In genomic region chr6:18265787-18266523, GRCh38 we compare ENCODE assay signal across 11 cellular contexts. TPM values are rescaled to one million over a fixed set of nuclear protein-coding genes. Genes with fewer than 3 reads are reported as not detected.
A peak's percentile ranks its signal among the peaks of the same experiment; 100 is the strongest.
DNase-seq lines count a peak whose midpoint lies in the region; ATAC-seq and TF ChIP-seq lines count a peak whose summit lies in the region.
"Had no signal": no experiment of that assay in that cellular context is flagged by ENCODE, and none has a peak within 500 bp of the region (broad histone marks: within the 10 kb centered on the region; RNA-seq: fewer than 3 reads in every experiment).

No MANE protein-coding gene starts in this region.

- H4K8ac ChIP-seq in IMR-90 (ENCODE audit: low read depth in 2 of 2, low read length in 2 of 2): peak overlapping the region in 1 of 2 experiments; percentile 35; a peak in 1 of 4 replicates

- H3K27ac ChIP-seq in IMR-90 (ENCODE audit: insufficient read depth, low read length) (no peak overlapping the region), colonic mucosa (no peak overlapping the region)

- H3K23ac ChIP-seq in IMR-90 (ENCODE audit: low read depth, low read length): no peak overlapping the region

- H2AFZ ChIP-seq in IMR-90 (replicated peaks; ENCODE audit: low read length, poor library complexity): peak overlapping the region; percentile 9

- H3K18ac ChIP-seq in IMR-90 (ENCODE audit: low read depth, low read length): no peak overlapping the region

- peak overlapping the region; percentile 54 for H2AK5ac ChIP-seq in IMR-90 (ENCODE audit: low read depth, low read length)

- peaks cover 19% of the 10 kb centered on the region for H3K36me3 Mint-ChIP-seq in T-helper 1 cell treated with Interleukin-12 subunit alpha and Interleukin-12 subunit beta and Interleukin-4 antibody, amounts not matched to agents 30 μg/mL and 1 μg/mL, for 36 hours (ENCODE audit: low read depth)
- peaks cover 35% of the 10 kb centered on the region for H3K36me3 Mint-ChIP-seq in activated naive CD8-positive, alpha-beta T cell treated with anti-CD3 and anti-CD28 coated beads, Interleukin-2, amount 50 U/mL, for 24 hours (ENCODE audit: low read depth)
- H3K36me3 Mint-ChIP-seq in nephron progenitor cell (ENCODE audit: low read depth): peaks cover 14% of the 10 kb centered on the region

- dilution Hi-C loops in IMR-90 (cut with HindIII; ENCODE audit: low sequenced_read_pairs, unreplicated experiment): no loop called here

- in situ Hi-C loops in IMR-90 (cut with MboI; ENCODE audit: low sequenced_read_pairs): no loop called here

- H3K4me1 ChIP-seq in IMR-90 (ENCODE audit: control insufficient read depth, insufficient read depth, low read length) (peaks cover 10% of the 10 kb centered on the region), colonic mucosa (peaks cover 3% of the 10 kb centered on the region)

- H3K4me1 Mint-ChIP-seq in T-helper 1 cell treated with Interleukin-12 subunit alpha and Interleukin-12 subunit beta and Interleukin-4 antibody, amounts not matched to agents 30 μg/mL and 1 μg/mL, for 36 hours (ENCODE audit: low read depth): peaks cover 28% of the 10 kb centered on the region
- peaks cover 30% of the 10 kb centered on the region for H3K4me1 Mint-ChIP-seq in activated naive CD8-positive, alpha-beta T cell treated with anti-CD3 and anti-CD28 coated beads, Interleukin-2, amount 50 U/mL, for 24 hours
- peaks cover 41% of the 10 kb centered on the region for H3K4me1 Mint-ChIP-seq in nephron progenitor cell

- no peak overlapping the region for H2AK9ac ChIP-seq in IMR-90 (replicated peaks; ENCODE audit: low read depth, low read length, poor library complexity)

- H3K56ac ChIP-seq in IMR-90 (ENCODE audit: extremely low read depth, insufficient read depth, low read length): no peak overlapping the region

- ATAC-seq in IMR-90 (ENCODE audit: low read depth): no peak
- no peak for ATAC-seq in activated naive CD8-positive, alpha-beta T cell treated with anti-CD3 and anti-CD28 coated beads, Interleukin-2, amount 50 U/mL, for 24 hours
- ATAC-seq in GM18873 (IDR thresholded peaks at IDR 0.05; ENCODE audit: low FRiP score, unreplicated experiment): no peak

- intact Hi-C loops in IMR-90 (cut with micrococcal nuclease) (loop anchor here (2.0 to 10.0 kb wide), 2 partner anchors 43 to 281 kb away; partner anchors contain the start of gene KIF13A), colonic mucosa (cut with DNase I) (no loop called here)

- H3K27me3 ChIP-seq in IMR-90 (ENCODE audit: control insufficient read depth, insufficient read depth, low read length) (no peaks in the 10 kb centered on the region; the same call in 1 of the 2 replicates), colonic mucosa (no peaks in the 10 kb centered on the region)
- H3K27me3 ChIP-seq: tibial artery had no signal

- no peaks in the 10 kb centered on the region for H3K9me3 Mint-ChIP-seq in T-helper 1 cell treated with Interleukin-12 subunit alpha and Interleukin-12 subunit beta and Interleukin-4 antibody, amounts not matched to agents 30 μg/mL and 1 μg/mL, for 36 hours
- no peaks in the 10 kb centered on the region for H3K9me3 Mint-ChIP-seq in activated naive CD8-positive, alpha-beta T cell treated with anti-CD3 and anti-CD28 coated beads, Interleukin-2, amount 50 U/mL, for 24 hours
- H3K9me3 Mint-ChIP-seq in nephron progenitor cell: no peaks in the 10 kb centered on the region

- H3K9ac ChIP-seq in IMR-90 (ENCODE audit: low read depth, low read length): no peak overlapping the region
- H3K9ac ChIP-seq in colonic mucosa (ENCODE audit: low read depth in 2 of 2, low read length in 2 of 2): no peak overlapping the region

- peaks cover 19% of the 10 kb centered on the region for H4K20me1 ChIP-seq in IMR-90 (ENCODE audit: insufficient read depth, low read length)

- no peak overlapping the region for H3K14ac ChIP-seq in IMR-90 (replicated peaks; ENCODE audit: low read depth, low read length)

- POLR2A ChIA-PET in IMR-90 (lab: Charles Lee; ENCODE audit: unreplicated experiment): no interaction called here

- no peak overlapping the region for H2BK5ac ChIP-seq in IMR-90 (ENCODE audit: low read depth, low read length, poor library complexity, severe bottlenecking)

- BruUV-seq in IMR-90 (replicated peaks; lab: Mats Ljungman, UMichigan): no TSS peak

- H3K27me3 Mint-ChIP-seq in T-helper 1 cell treated with Interleukin-12 subunit alpha and Interleukin-12 subunit beta and Interleukin-4 antibody, amounts not matched to agents 30 μg/mL and 1 μg/mL, for 36 hours (ENCODE audit: low read depth): no peaks in the 10 kb centered on the region
- no peaks in the 10 kb centered on the region for H3K27me3 Mint-ChIP-seq in activated naive CD8-positive, alpha-beta T cell treated with anti-CD3 and anti-CD28 coated beads, Interleukin-2, amount 50 U/mL, for 24 hours
- H3K27me3 Mint-ChIP-seq in nephron progenitor cell (ENCODE audit: low read depth, poor library complexity): no peaks in the 10 kb centered on the region

- no peak overlapping the region for H4K5ac ChIP-seq in IMR-90 (ENCODE audit: low read depth, low read length)

- no peaks in the 10 kb centered on the region; the same call in 1 of the 2 replicates for H3K9me3 ChIP-seq in IMR-90 (ENCODE audit: control insufficient read depth, insufficient read depth, low read length)
- no peaks in the 10 kb centered on the region for H3K9me3 ChIP-seq in colonic mucosa
- H3K9me3 ChIP-seq: tibial artery had no signal

- CTCF ChIA-PET in IMR-90 (lab: Yijun Ruan, JAX): no interaction called here

- TF ChIP-seq CTCF in IMR-90 (conservative IDR thresholded peaks at IDR 0.05; ENCODE audit: low read depth, low read length) (no peak), nephron progenitor cell (IDR thresholded peaks at IDR 0.05) (no peak), colonic mucosa (IDR thresholded peaks at IDR 0.05) (no peak)

- DNase-seq in T-helper 1 cell (no peak), IMR-90 (no peak), nephron progenitor cell (no peak), colonic mucosa (no peak), SHP77 (lab: John Stamatoyannopoulos, UW) (no peak)
- no peak for DNase-seq in activated naive CD8-positive, alpha-beta T cell treated with anti-CD3 and anti-CD28 coated beads, Interleukin-2, amount 50 U/mL, for 24 hours
- DNase-seq: activated effector memory CD4-positive, alpha-beta T cell treated with anti-CD3 and anti-CD28 coated beads, Interleukin-2, amount 50 U/mL, for 16 hours; NCI-H446 treated with DMSO at 0.1 percent for 48 hours; tibial artery had no signal

- TF ChIP-seq RAD21 in IMR-90 (IDR thresholded peaks at IDR 0.05; ENCODE audit: low read length): no peak

- peak overlapping the region; percentile 84 for H3K4me3 Mint-ChIP-seq in T-helper 1 cell treated with Interleukin-12 subunit alpha and Interleukin-12 subunit beta and Interleukin-4 antibody, amounts not matched to agents 30 μg/mL and 1 μg/mL, for 36 hours
- peak overlapping the region; percentile 83 for H3K4me3 Mint-ChIP-seq in activated naive CD8-positive, alpha-beta T cell treated with anti-CD3 and anti-CD28 coated beads, Interleukin-2, amount 50 U/mL, for 24 hours
- peak overlapping the region; percentile 88 for H3K4me3 Mint-ChIP-seq in nephron progenitor cell

- WGBS in IMR-90 (ENCODE audit: extremely low coverage in 2 of 2, insufficient read length in 1 of 2), 2 experiments: 95% methylated on average over 4 of the region's 14 CpGs; no CpG with 5 or more reads in 1 of the 2 experiments

- H2BK120ac ChIP-seq in IMR-90 (ENCODE audit: low read depth, low read length): no peak overlapping the region

- no peak for TF ChIP-seq POLR2A in IMR-90 (IDR thresholded peaks at IDR 0.05; ENCODE audit: low read depth, low read length)

- H3K4me3 ChIP-seq in IMR-90 (ENCODE audit: insufficient read depth, low read depth, low read length): no peak overlapping the region
- H3K4me3 ChIP-seq in colonic mucosa: no peak overlapping the region

- H3K79me1 ChIP-seq in IMR-90 (ENCODE audit: low read depth in 1 of 2, low read length in 2 of 2): peaks cover 0 to 14% of the 10 kb centered on the region in 2 experiments; a peak in 1 of 4 replicates

- no peak overlapping the region for H3K4me2 ChIP-seq in IMR-90 (ENCODE audit: low read depth, low read length)

- H3K36me3 ChIP-seq in IMR-90 (ENCODE audit: control insufficient read depth, insufficient read depth, low read length): peaks cover 3% of the 10 kb centered on the region; the same call in 1 of the 2 replicates
- no peaks in the 10 kb centered on the region for H3K36me3 ChIP-seq in colonic mucosa
- H3K36me3 ChIP-seq: tibial artery had no signal

- 0 out of 3 replicates have a peak overlapping the region, but pooled peaks have one; percentile 54 for H2BK15ac ChIP-seq in IMR-90 (ENCODE audit: low read depth, low read length)

- 0 out of 2 replicates have a peak overlapping the region, but pooled peaks have one; percentile 6 for H3K4ac ChIP-seq in IMR-90 (ENCODE audit: low read depth, low read length)

- H3K9me1 ChIP-seq in IMR-90 (ENCODE audit: insufficient read depth, low read length): no peaks in the 10 kb centered on the region; the same call in 1 of the 2 replicates

- H2BK20ac ChIP-seq in IMR-90 (ENCODE audit: low read depth, low read length): no peak overlapping the region

- H4K91ac ChIP-seq in IMR-90 (ENCODE audit: insufficient read depth, low read depth, low read length): no peak overlapping the region

- H3K27ac Mint-ChIP-seq in T-helper 1 cell treated with Interleukin-12 subunit alpha and Interleukin-12 subunit beta and Interleukin-4 antibody, amounts not matched to agents 30 μg/mL and 1 μg/mL, for 36 hours: peak overlapping the region; percentile 86
- H3K27ac Mint-ChIP-seq in activated naive CD8-positive, alpha-beta T cell treated with anti-CD3 and anti-CD28 coated beads, Interleukin-2, amount 50 U/mL, for 24 hours: peak overlapping the region; percentile 96
- no peak overlapping the region for H3K27ac Mint-ChIP-seq in nephron progenitor cell

TF ChIP-seq in IMR-90, 13 proteins besides CTCF, POLR2A, EP300 and RAD21 (continues in another document):
- TF ChIP-seq NFE2L2 (IDR thresholded peaks at IDR 0.05; ENCODE audit: low read depth, low read length) (no peak), MAFK (IDR thresholded peaks at IDR 0.05; ENCODE audit: low read depth, low read length) (no peak), FOS (IDR thresholded peaks at IDR 0.05; ENCODE audit: low read depth, low read length) (no peak), MXI1 (IDR thresholded peaks at IDR 0.05; ENCODE audit: borderline replicate concordance, low read depth, low read length) (no peak), CHD1 (IDR thresholded peaks at IDR 0.05; ENCODE audit: low read depth, low read length) (no peak), BHLHE40 (IDR thresholded peaks at IDR 0.05; ENCODE audit: low read depth, low read length) (no peak), SMC3 (IDR thresholded peaks at IDR 0.05; ENCODE audit: low read depth, low read length) (no peak), CEBPB (IDR thresholded peaks at IDR 0.05; ENCODE audit: low read depth, low read length) (no peak)

RNA-seq across cellular contexts. Expression of gene DEK, which starts 1.6 kb away (rescaled TPM):
- total RNA-seq in IMR-90 (2012; rRNA removed) (33.5 and 82.8 TPM in 2 replicates), colonic mucosa (100 to 1,000 TPM; 113 to 145 TPM)
- 37.1 and 37.4 TPM in 2 replicates for polyA plus RNA-seq in IMR-90 (2012; rRNA removed)
- 9.5 and 16.0 TPM in 2 replicates for polyA plus RNA-seq in IMR-90 (2012; cell fraction: cytosol; rRNA removed)
- 5.2 and 18.1 TPM in 2 replicates for polyA plus RNA-seq in IMR-90 (2012; cell fraction: nucleus; rRNA removed; ENCODE audit: low replicate concordance)
